In the genomic region with DNA sequence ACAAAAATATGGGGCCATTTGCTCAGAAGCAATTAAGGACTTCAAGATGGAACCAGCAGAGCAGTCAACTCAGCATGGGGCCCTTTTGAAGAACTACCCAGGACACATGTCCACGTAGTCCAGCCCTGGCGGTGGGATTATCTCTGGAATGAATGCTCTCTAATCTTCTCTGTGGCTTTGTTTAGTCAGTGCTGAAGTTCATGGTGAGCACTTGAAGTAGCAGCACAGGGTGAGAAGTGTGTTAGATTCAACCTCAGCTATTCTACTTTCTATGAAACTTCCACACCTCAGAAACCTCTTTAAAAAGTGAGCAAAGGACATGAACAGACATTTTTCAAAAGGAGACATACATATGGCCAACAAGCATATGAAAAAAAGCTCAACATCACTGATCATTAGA, we compare ENCODE assay signal across 20 cellular contexts.
"Had no signal": no experiment of that assay in that cellular context is flagged by ENCODE, and none has a peak within 500 bp of the region (broad histone marks: within the 10 kb centered on the region; RNA-seq: fewer than 3 reads in every experiment).

No MANE protein-coding gene starts in this region.

- H3K27me3 ChIP-seq: brain microvascular endothelial cell, colonic mucosa, tibial artery, uterus had no signal

- DNase-seq: activated CD4-positive, alpha-beta T cell treated with anti-CD3 and anti-CD28 coated beads, Interleukin-2, amount 10 ng/mL, durations not matched to agents 24 days and 14 days; activated CD4-positive, CD25-positive, alpha-beta regulatory T cell; activated CD8-positive, alpha-beta T cell treated with anti-CD3 and anti-CD28 coated beads, Interleukin-2, amount 10 ng/mL, durations not matched to agents 7 days and 5 days; activated naive CD4-positive, alpha-beta T cell treated with anti-CD3 and anti-CD28 coated beads for 36 hours; activated T-cell treated with anti-CD3 and anti-CD28 coated beads, Interleukin-2, amount 50 U/mL, for 4 hours; anterior cingulate cortex; brain microvascular endothelial cell; colonic mucosa; endodermal cell; foreskin fibroblast; hippocampal formation; mammary epithelial cell; midbrain; occipital lobe; posterior cingulate gyrus; stimulated activated CD4-positive, alpha-beta T cell treated with anti-CD3 and anti-CD28 coated beads, Interleukin-2, amount 100 ng/mL, for 24 hours; stimulated activated naive CD4-positive, alpha-beta T cell treated with Interleukin-2 at 50 U/mL for 16 hours; tibial artery; uterus had no signal

- H3K36me3 ChIP-seq: brain microvascular endothelial cell, colonic mucosa, tibial artery, uterus had no signal

- ATAC-seq: activated CD8-positive, alpha-beta T cell treated with anti-CD3 and anti-CD28 coated beads, Interleukin-2, amount 10 ng/mL, durations not matched to agents 7 days and 5 days; activated T-cell treated with anti-CD3 and anti-CD28 coated beads, Interleukin-2, amount 50 U/mL, for 4 hours had no signal

- H3K27ac ChIP-seq: brain microvascular endothelial cell, colonic mucosa, epithelial cell of prostate, tibial artery, uterus had no signal

- H3K4me3 ChIP-seq: colonic mucosa, tibial artery, uterus had no signal

- H3K4me1 ChIP-seq: colonic mucosa, uterus had no signal

- H3K9me3 ChIP-seq: colonic mucosa, tibial artery, uterus had no signal
